15 cellular contexts compared by ENCODE assay signal in genomic region chr18:9716375-9716774, GRCh38.
"Had no signal": no experiment of that assay in that cellular context is flagged by ENCODE, and none has a peak within 500 bp of the region (broad histone marks: within the 10 kb centered on the region; RNA-seq: fewer than 3 reads in every experiment).

No MANE protein-coding gene starts in this region.

- ATAC-seq: activated naive CD4-positive, alpha-beta T cell treated with anti-CD3 and anti-CD28 coated beads, Interleukin-2, amount 50 U/mL, for 72 hours; activated T-cell treated with anti-CD3 and anti-CD28 coated beads, Interleukin-2, amount 50 U/mL, for 72 hours; effector memory CD8-positive, alpha-beta T cell; natural killer cell had no signal

- H3K36me3 ChIP-seq: esophagus squamous epithelium, thyroid gland had no signal

- FAIRE-seq: urothelium cell line had no signal

- H3K9me3 Mint-ChIP-seq: activated naive CD4-positive, alpha-beta T cell treated with anti-CD3 and anti-CD28 coated beads, Interleukin-2, amount 50 U/mL, for 72 hours; activated T-cell treated with anti-CD3 and anti-CD28 coated beads, Interleukin-2, amount 50 U/mL, for 72 hours; effector memory CD8-positive, alpha-beta T cell; immature natural killer cell; natural killer cell had no signal

- DNase-seq: activated CD4-positive, alpha-beta T cell treated with anti-CD3 and anti-CD28 coated beads for 1 hour; activated CD8-positive, alpha-beta memory T cell treated with anti-CD3 and anti-CD28 coated beads for 24 hours; activated CD8-positive, alpha-beta memory T cell treated with anti-CD3 and anti-CD28 coated beads, Interleukin-2, amount 50 U/mL, for 48 hours; activated effector memory CD4-positive, alpha-beta T cell treated with anti-CD3 and anti-CD28 coated beads, Interleukin-2, amount 50 U/mL, for 16 hours; activated T-cell treated with anti-CD3 and anti-CD28 coated beads, Interleukin-2, amount 50 U/mL, for 72 hours; dermis blood vessel endothelial cell; effector memory CD8-positive, alpha-beta T cell; esophagus squamous epithelium; immature natural killer cell; mesendoderm; natural killer cell; stimulated activated naive CD4-positive, alpha-beta T cell treated with Interleukin-2 at 50 U/mL for 16 hours; thyroid gland had no signal

- H3K27me3 ChIP-seq: esophagus squamous epithelium, thyroid gland had no signal

- H3K27ac ChIP-seq: esophagus squamous epithelium, thyroid gland had no signal

- H3K27ac Mint-ChIP-seq: activated naive CD4-positive, alpha-beta T cell treated with anti-CD3 and anti-CD28 coated beads, Interleukin-2, amount 50 U/mL, for 72 hours; activated T-cell treated with anti-CD3 and anti-CD28 coated beads, Interleukin-2, amount 50 U/mL, for 72 hours; effector memory CD8-positive, alpha-beta T cell; immature natural killer cell; natural killer cell had no signal

- H3K4me3 ChIP-seq: esophagus squamous epithelium, thyroid gland had no signal

- H3K4me3 Mint-ChIP-seq: activated T-cell treated with anti-CD3 and anti-CD28 coated beads, Interleukin-2, amount 50 U/mL, for 72 hours; effector memory CD8-positive, alpha-beta T cell; immature natural killer cell; natural killer cell had no signal

- H3K36me3 Mint-ChIP-seq: activated naive CD4-positive, alpha-beta T cell treated with anti-CD3 and anti-CD28 coated beads, Interleukin-2, amount 50 U/mL, for 72 hours; immature natural killer cell; natural killer cell had no signal

- H3K9me3 ChIP-seq: esophagus squamous epithelium, thyroid gland had no signal
